In genomic region chr16:17666293-17666692, GRCh38 we compare ENCODE assay signal across 20 cellular contexts.
"Had no signal": no experiment of that assay in that cellular context is flagged by ENCODE, and none has a peak within 500 bp of the region (broad histone marks: within the 10 kb centered on the region; RNA-seq: fewer than 3 reads in every experiment).

No MANE protein-coding gene starts in this region.

- H3K4me3 Mint-ChIP-seq: IgD-negative memory B cell had no signal

- ATAC-seq: K562 had no signal

- H3K27ac Mint-ChIP-seq: IgD-negative memory B cell had no signal

- H3K4me1 Mint-ChIP-seq: IgD-negative memory B cell had no signal

- H3K27me3 Mint-ChIP-seq: IgD-negative memory B cell had no signal

- H3K36me3 Mint-ChIP-seq: IgD-negative memory B cell had no signal

- DNase-seq: Kasumi-1, MV-4-11, NCI-H1048, NCI-H1105, NCI-H1417, NCI-H1436 treated with DMSO at 0.1 percent for 48 hours, NCI-H1694, NCI-H1930, NCI-H2081 treated with DMSO at 0.1 percent for 48 hours, NCI-H2171, NCI-H226, NCI-H446, NCI-H510A, NCI-H69, NCI-H774, Right ventricle myocardium superior, RPMI8226, SIG-M5 had no signal
